In genomic region chr2:218368150-218368528, GRCh38 we compare ENCODE assay signal across 9 cellular contexts. TPM values are rescaled to one million over a fixed set of nuclear protein-coding genes. Genes with fewer than 3 reads are reported as not detected.
DNase-seq lines count a peak whose midpoint lies in the region; TF ChIP-seq lines count a peak whose summit lies in the region.
"Had no signal": no experiment of that assay in that cellular context is flagged by ENCODE, and none has a peak within 500 bp of the region (broad histone marks: within the 10 kb centered on the region; RNA-seq: fewer than 3 reads in every experiment).

No MANE protein-coding gene starts in this region.

- H3K4me3 ChIP-seq in cardiac fibroblast (replicated peaks in 1 of 2; ENCODE audit: low read depth in 2 of 2, low read length in 2 of 2) (peak overlapping the region; percentile 51 to 54), urinary bladder (ENCODE audit: low read depth, low read length) (peak overlapping the region; percentile 37)

- peak overlapping the region; percentile 84 for H3K4me3 Mint-ChIP-seq in activated naive CD4-positive, alpha-beta T cell treated with anti-CD3 and anti-CD28 coated beads, Interleukin-2, amount 50 U/mL, for 24 hours
- peak overlapping the region; percentile 65 for H3K4me3 Mint-ChIP-seq in mesothelial cell of epicardium

- WGBS in urinary bladder, result 56% methylated on average over 21 of the region's 21 CpGs

- H3K4me1 ChIP-seq in urinary bladder (ENCODE audit: insufficient read depth), result no peaks in the 10 kb centered on the region

- peak overlapping the region; percentile 85 for H3K27ac ChIP-seq in urinary bladder (ENCODE audit: low read depth)

- H3K27ac Mint-ChIP-seq in activated naive CD4-positive, alpha-beta T cell treated with anti-CD3 and anti-CD28 coated beads, Interleukin-2, amount 50 U/mL, for 24 hours, result no peak overlapping the region
- H3K27ac Mint-ChIP-seq in mesothelial cell of epicardium, result peak overlapping the region; percentile 25

- H3K27me3 Mint-ChIP-seq in activated naive CD4-positive, alpha-beta T cell treated with anti-CD3 and anti-CD28 coated beads, Interleukin-2, amount 50 U/mL, for 24 hours, result no peaks in the 10 kb centered on the region
- H3K27me3 Mint-ChIP-seq in mesothelial cell of epicardium (ENCODE audit: low read depth), result no peaks in the 10 kb centered on the region

- H3K4me1 Mint-ChIP-seq in activated naive CD4-positive, alpha-beta T cell treated with anti-CD3 and anti-CD28 coated beads, Interleukin-2, amount 50 U/mL, for 24 hours, result peaks cover 28% of the 10 kb centered on the region
- peaks cover 11% of the 10 kb centered on the region for H3K4me1 Mint-ChIP-seq in mesothelial cell of epicardium

- TF ChIP-seq CTCF in cardiac fibroblast (IDR thresholded peaks at IDR 0.05; ENCODE audit: low read depth, low read length) (no peak), mesothelial cell of epicardium (IDR thresholded peaks at IDR 0.05; ENCODE audit: unreplicated experiment) (no peak)

- no peaks in the 10 kb centered on the region for H3K36me3 ChIP-seq in urinary bladder (ENCODE audit: insufficient read depth)

- H3K36me3 Mint-ChIP-seq in activated naive CD4-positive, alpha-beta T cell treated with anti-CD3 and anti-CD28 coated beads, Interleukin-2, amount 50 U/mL, for 24 hours, result no peaks in the 10 kb centered on the region
- no peaks in the 10 kb centered on the region for H3K36me3 Mint-ChIP-seq in mesothelial cell of epicardium

- DNase-seq in activated naive CD4-positive, alpha-beta T cell (lab: John Stamatoyannopoulos, UW), result no peak
- DNase-seq in cardiac fibroblast (ENCODE audit: low read depth in 2 of 2) (no peak), mesothelial cell of epicardium (ENCODE audit: low spot score in 2 of 2, unreplicated experiment in 2 of 2) (no peak), NCI-H226 (no peak), GF-D8 (lab: John Stamatoyannopoulos, UW) (no peak), NCI-H2107 (lab: John Stamatoyannopoulos, UW) (no peak)
- DNase-seq: DMS79 treated with DMSO at 0.1 percent for 48 hours had no signal

- no peaks in the 10 kb centered on the region for H3K9me3 Mint-ChIP-seq in activated naive CD4-positive, alpha-beta T cell treated with anti-CD3 and anti-CD28 coated beads, Interleukin-2, amount 50 U/mL, for 24 hours
- no peaks in the 10 kb centered on the region for H3K9me3 Mint-ChIP-seq in mesothelial cell of epicardium

RNA-seq across cellular contexts. Expression of gene CATIP, which starts 11.5 kb away (rescaled TPM):
- 0.16 TPM in 1 of 3 replicates, not detected in the others for total RNA-seq in mesothelial cell of epicardium
- not detected for total RNA-seq in urinary bladder
- not detected for polyA plus RNA-seq in urinary bladder

RNA-seq across cellular contexts. Expression of gene SLC11A1, which starts 13.9 kb away (rescaled TPM):
- total RNA-seq in mesothelial cell of epicardium (0.53 to 0.79 TPM (median 0.76 TPM) in 3 replicates), urinary bladder (1.7 TPM)
- 19.7 TPM for polyA plus RNA-seq in urinary bladder

RNA-seq across cellular contexts. Expression of gene CTDSP1, which starts 31.5 kb away (rescaled TPM):
- total RNA-seq in mesothelial cell of epicardium (134 to 142 TPM (median 136 TPM) in 3 replicates), urinary bladder (66.2 TPM)
- 179 TPM for polyA plus RNA-seq in urinary bladder

RNA-seq across cellular contexts. Expression of gene VIL1, which starts 50.8 kb away (rescaled TPM):
- total RNA-seq in mesothelial cell of epicardium (0.29 to 0.64 TPM (median 0.54 TPM) in 3 replicates), urinary bladder (not detected)
- polyA plus RNA-seq in urinary bladder, result 0.08 TPM
